10 cellular contexts compared by ENCODE assay signal in genomic region chr15:94168250-94168649, GRCh38.
DNase-seq lines count a peak whose midpoint lies in the region; ATAC-seq lines count a peak whose summit lies in the region.
"Had no signal": no experiment of that assay in that cellular context is flagged by ENCODE, and none has a peak within 500 bp of the region (broad histone marks: within the 10 kb centered on the region; RNA-seq: fewer than 3 reads in every experiment).

No MANE protein-coding gene starts in this region.

- ATAC-seq in left lobe of liver, result peak; percentile 41
- no peak for ATAC-seq in left colon

- DNase-seq in DMS53 treated with DMSO at 0.1 percent for 48 hours (lab: John Stamatoyannopoulos, UW; ENCODE audit: unreplicated experiment) (peak; percentile 4), H7 (peak; percentile 49), SW480 (ENCODE audit: low spot score) (peak; percentile 10), left lobe of liver (ENCODE audit: low spot score) (no peak), left colon (no peak), inferior parietal cortex (ENCODE audit: extremely low spot score) (no peak), cerebellar nuclear complex (lab: John Stamatoyannopoulos, UW) (no peak)
- DNase-seq: activated T-cell treated with anti-CD3 and anti-CD28 coated beads for 4 hours, NCI-H2029 treated with DMSO at 0.1 percent for 48 hours had no signal

- intact Hi-C loops in left colon (cut with DNase I, micrococcal nuclease), result loop anchor here in 1 of 2 donors (5.0 kb wide), 1 partner anchor 154 kb away; no protein-coding TSS in a partner anchor

- H3K36me3 ChIP-seq in H7 (replicated peaks; ENCODE audit: control insufficient read depth, insufficient read depth, low read length), result no peaks in the 10 kb centered on the region

- no peak overlapping the region for H3K4me3 ChIP-seq in H7 (ENCODE audit: insufficient read depth, low read depth, low read length)
- H3K4me3 ChIP-seq: SK-N-MC had no signal

- H3K27me3 ChIP-seq in H7 (ENCODE audit: control insufficient read depth, insufficient read depth, low read length), result no peaks in the 10 kb centered on the region

Comparison
In these comparisons a context has a peak if more than half of its experiments do, and no peak if none do; other contexts are left out.
1. DNase-seq: peak in DMS53 treated with DMSO at 0.1 percent for 48 hours (single experiment), H7 (single experiment) and SW480 (single experiment); none in left lobe of liver (single experiment), left colon (0 of 2), inferior parietal cortex (single experiment) and cerebellar nuclear complex (0 of 2).